In the genomic region with DNA sequence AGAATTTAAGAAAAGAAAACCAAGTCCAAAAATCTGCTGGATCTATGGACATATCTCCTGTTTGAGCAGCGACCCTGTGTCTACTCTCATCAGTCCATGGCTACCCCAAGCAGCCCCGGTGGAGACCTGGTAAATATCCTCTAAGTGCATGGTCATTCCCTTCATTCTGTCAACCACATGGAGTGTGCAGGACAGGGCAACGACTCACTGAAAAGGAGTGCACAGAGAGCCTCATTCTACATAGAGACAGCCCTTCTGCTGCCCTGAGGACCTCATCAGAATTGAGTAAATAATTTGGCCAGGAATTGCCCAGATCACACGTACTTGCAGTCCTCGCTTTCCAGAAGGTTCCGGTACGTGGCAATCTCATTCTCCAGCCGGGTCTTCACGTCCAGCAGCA, we compare ENCODE assay signal across 18 cellular contexts. TPM values are rescaled to one million over a fixed set of nuclear protein-coding genes. Genes with fewer than 3 reads are reported as not detected.
DNase-seq lines count a peak whose midpoint lies in the region; ATAC-seq and TF ChIP-seq lines count a peak whose summit lies in the region.
"Had no signal": no experiment of that assay in that cellular context is flagged by ENCODE, and none has a peak within 500 bp of the region (broad histone marks: within the 10 kb centered on the region; RNA-seq: fewer than 3 reads in every experiment).

No MANE protein-coding gene starts in this region.

- H2BK12ac ChIP-seq in neuronal stem cell (ENCODE audit: low read length), result no peak overlapping the region

- H3K27ac ChIP-seq in neuronal stem cell (replicated peaks; ENCODE audit: low read length) (no peak overlapping the region), suprapubic skin (no peak overlapping the region)
- H3K27ac ChIP-seq: C4-2B, GM23248 had no signal

- no peak overlapping the region for H2BK5ac ChIP-seq in neuronal stem cell (ENCODE audit: low read length)

- H3K79me1 ChIP-seq in neuronal stem cell (ENCODE audit: low read depth, low read length), result no peaks in the 10 kb centered on the region

- no peak overlapping the region for H3K4me2 ChIP-seq in neuronal stem cell (ENCODE audit: insufficient read depth, low read length, poor library complexity, severe bottlenecking)

- ATAC-seq in HG03342 (IDR thresholded peaks at IDR 0.05; ENCODE audit: unreplicated experiment) (no peak), GM18861 (IDR thresholded peaks at IDR 0.05; ENCODE audit: unreplicated experiment) (no peak)
- ATAC-seq: HepG2 had no signal

- peak overlapping the region; percentile 17 for H3K18ac ChIP-seq in neuronal stem cell (ENCODE audit: low read length)

- H2AK5ac ChIP-seq in neuronal stem cell (ENCODE audit: low read depth, low read length), result no peak overlapping the region

- no peak overlapping the region for H3K23ac ChIP-seq in neuronal stem cell (ENCODE audit: low read depth, low read length, poor library complexity)

- no peak for TF ChIP-seq CTCF in suprapubic skin (IDR thresholded peaks at IDR 0.05)

- no peak overlapping the region for H3K14ac ChIP-seq in neuronal stem cell (ENCODE audit: low read length)

- H3K4me1 ChIP-seq in neuronal stem cell (ENCODE audit: control insufficient read depth in 2 of 2, insufficient read depth in 1 of 2, low read depth in 1 of 2, low read length in 2 of 2) (no peaks in the 10 kb centered on the region), suprapubic skin (no peaks in the 10 kb centered on the region)
- H3K4me1 ChIP-seq: HAP-1 had no signal

- no CpG with 5 or more reads among the region's 9 CpGs for WGBS in neuronal stem cell (ENCODE audit: extremely low coverage in 2 of 2, insufficient read length in 2 of 2, insufficient replicate concordance in 1 of 2), 2 donors
- WGBS in suprapubic skin, result 80% methylated on average over 9 of the region's 9 CpGs

- H3K4ac ChIP-seq in neuronal stem cell (ENCODE audit: low read length), result no peak overlapping the region

- no peak overlapping the region for H2AFZ ChIP-seq in neuronal stem cell (ENCODE audit: low read length)
- H2AFZ ChIP-seq: GM23248 had no signal

- H3K36me3 ChIP-seq in neuronal stem cell (replicated peaks in 1 of 2; ENCODE audit: control insufficient read depth in 2 of 2, insufficient read depth in 2 of 2, low read length in 2 of 2) (no peaks in the 10 kb centered on the region), suprapubic skin (no peaks in the 10 kb centered on the region)
- H3K36me3 ChIP-seq: HAP-1 had no signal

- no peak for TF ChIP-seq POLR2A in suprapubic skin (IDR thresholded peaks at IDR 0.05)

- H3K4me3 ChIP-seq in neuronal stem cell (ENCODE audit: low read length in 2 of 2) (no peak overlapping the region), suprapubic skin (no peak overlapping the region)
- H3K4me3 ChIP-seq: GM23248, HAP-1 had no signal

- no peak overlapping the region for H4K91ac ChIP-seq in neuronal stem cell (ENCODE audit: low read depth, low read length, poor library complexity)

- H3K27me3 ChIP-seq in neuronal stem cell (ENCODE audit: control insufficient read depth in 3 of 3, insufficient read depth in 3 of 3, low read depth in 1 of 3, low read length in 3 of 3) (peaks cover 0 to 4% (median 0%) of the 10 kb centered on the region in 3 experiments), suprapubic skin (peaks cover 5% of the 10 kb centered on the region)

- H4K8ac ChIP-seq in neuronal stem cell (ENCODE audit: low read depth, low read length), result no peak overlapping the region

- H3K9me3 ChIP-seq in neuronal stem cell (replicated peaks in 1 of 2; ENCODE audit: control insufficient read depth in 2 of 2, insufficient read depth in 1 of 2, low read depth in 1 of 2, low read length in 2 of 2), result no peaks in the 10 kb centered on the region
- no peaks in the 10 kb centered on the region for H3K9me3 ChIP-seq in suprapubic skin
- H3K9me3 ChIP-seq: HAP-1 had no signal

- H2BK15ac ChIP-seq in neuronal stem cell (ENCODE audit: low read length), result no peak overlapping the region

- DNase-seq in HCEC 1CT, result peak; percentile 27
- DNase-seq in M059J (ENCODE audit: low read depth), result peak; percentile 16
- DNase-seq in neuronal stem cell (ENCODE audit: low spot score), result no peak
- no peak for DNase-seq in suprapubic skin (ENCODE audit: low spot score in 2 of 2)
- DNase-seq: AML-193; CD4-positive, alpha-beta T cell; DMS153; DMS79; GM23248; KG1 had no signal

- no peak overlapping the region for H3K9ac ChIP-seq in neuronal stem cell (ENCODE audit: low read depth, low read length, poor library complexity)
- H3K9ac ChIP-seq: GM23248 had no signal

- no peak overlapping the region for H2BK120ac ChIP-seq in neuronal stem cell (ENCODE audit: low read depth, low read length)

- no peak for TF ChIP-seq EP300 in suprapubic skin (IDR thresholded peaks at IDR 0.05)

RNA-seq across cellular contexts. Expression of a gene that starts 3.0 kb away (rescaled TPM):
- not detected in 2 replicates for total RNA-seq in M059J (2014; rRNA removed; shearing (Covaris generic))
- not detected for polyA plus RNA-seq in neuronal stem cell (2013, experiment 1 of 2)
- not detected for polyA plus RNA-seq in neuronal stem cell (2013, experiment 2 of 2)
- total RNA-seq in suprapubic skin, result 10 to 100 TPM in 1 of 4 donors, 1 to 10 TPM in 2, not detected in 1; 1.6 to 21.6 (median 3.9) TPM
- total RNA-seq: CD4-positive, alpha-beta T cell; Daoy; GM23248; H4; HepG2 had no signal
- polyA plus RNA-seq: GM23248, HepG2 had no signal

RNA-seq across cellular contexts. Expression of a gene that starts 13.4 kb away (rescaled TPM):
- not detected in 2 replicates for total RNA-seq in M059J (2014; rRNA removed; shearing (Covaris generic))
- not detected for polyA plus RNA-seq in neuronal stem cell (2013, experiment 1 of 2)
- polyA plus RNA-seq in neuronal stem cell (2013, experiment 2 of 2), result not detected
- 1 to 10 TPM in 1 of 4 donors, under 1 TPM in 1, not detected in 2; 0.53 to 7.1 TPM for total RNA-seq in suprapubic skin
- total RNA-seq: CD4-positive, alpha-beta T cell; Daoy; GM23248; H4; HepG2 had no signal
- polyA plus RNA-seq: BJ, GM23248 had no signal

RNA-seq across cellular contexts. Expression of a gene that starts 29.4 kb away (rescaled TPM):
- 0.05 TPM in 1 of 2 replicates, not detected in the other for total RNA-seq in M059J (2014; rRNA removed; shearing (Covaris generic))
- polyA plus RNA-seq in neuronal stem cell (2013, experiment 1 of 2), result not detected
- polyA plus RNA-seq in neuronal stem cell (2013, experiment 2 of 2), result not detected
- total RNA-seq in suprapubic skin, result 10 to 100 TPM in 3 of 4 donors, under 1 TPM in 1; 0.40 to 71.2 (median 14.8) TPM
- total RNA-seq: CD4-positive, alpha-beta T cell; GM23248; H4; HepG2 had no signal
- polyA plus RNA-seq: GM23248, HepG2 had no signal

RNA-seq across cellular contexts. Expression of a gene that starts 40.4 kb away (rescaled TPM):
- total RNA-seq in M059J (2014; rRNA removed; shearing (Covaris generic)), result not detected in 2 replicates
- polyA plus RNA-seq in neuronal stem cell (2013, experiment 1 of 2), result not detected
- not detected for polyA plus RNA-seq in neuronal stem cell (2013, experiment 2 of 2)
- total RNA-seq in suprapubic skin, result 100 to 1,000 TPM in 1 of 4 donors, 10 to 100 TPM in 3; 38.5 to 618 (median 84.8) TPM
- total RNA-seq: CD4-positive, alpha-beta T cell; Daoy; GM23248; H4; HepG2 had no signal
- polyA plus RNA-seq: GM23248 had no signal

RNA-seq across cellular contexts. Expression of a gene that starts 43.2 kb away (rescaled TPM):
- not detected in 2 replicates for total RNA-seq in M059J (2014; rRNA removed; shearing (Covaris generic))
- polyA plus RNA-seq in neuronal stem cell (2013, experiment 1 of 2), result not detected
- polyA plus RNA-seq in neuronal stem cell (2013, experiment 2 of 2), result not detected
- total RNA-seq in suprapubic skin, result 100 to 1,000 TPM in 1 of 4 donors, 10 to 100 TPM in 2, 1 to 10 TPM in 1; 2.5 to 156 (median 38.8) TPM
- total RNA-seq: CD4-positive, alpha-beta T cell; Daoy; GM23248; H4; HepG2 had no signal
- polyA plus RNA-seq: BJ, GM23248, HepG2 had no signal

Comparison
In these comparisons a context has a peak if more than half of its experiments do, and no peak if none do; other contexts are left out.
1. DNase-seq: peak in HCEC 1CT (single experiment) and M059J (single experiment); none in neuronal stem cell (single experiment) and suprapubic skin (0 of 2).